Comparison of ENCODE assay signal across 18 cellular contexts in genomic region chr4:19659131-19659530, GRCh38.
DNase-seq lines count a peak whose midpoint lies in the region; ATAC-seq and TF ChIP-seq lines count a peak whose summit lies in the region.
"Had no signal": no experiment of that assay in that cellular context is flagged by ENCODE, and none has a peak within 500 bp of the region (broad histone marks: within the 10 kb centered on the region; RNA-seq: fewer than 3 reads in every experiment).

No MANE protein-coding gene starts in this region.

- 81% methylated on average over 5 of the region's 5 CpGs for WGBS in smooth muscle cell (ENCODE audit: low lambda C conversion rate)

- peak overlapping the region; percentile 38 for H2AFZ ChIP-seq in smooth muscle cell (ENCODE audit: low read depth)
- H2AFZ ChIP-seq: GM23248 had no signal

- no peaks in the 10 kb centered on the region for H3F3A ChIP-seq in smooth muscle cell (ENCODE audit: low read depth)

- no peaks in the 10 kb centered on the region for H3K79me2 ChIP-seq in smooth muscle cell (ENCODE audit: low read depth)

- no peak overlapping the region for H3K4me2 ChIP-seq in smooth muscle cell

- no peaks in the 10 kb centered on the region for H3K27me3 ChIP-seq in smooth muscle cell (ENCODE audit: low read depth)
- H3K27me3 ChIP-seq: BE2C had no signal

- H4K20me1 ChIP-seq in smooth muscle cell (ENCODE audit: low read depth): no peaks in the 10 kb centered on the region

- no peak for ATAC-seq in sciatic nerve
- ATAC-seq in HG03097 (IDR thresholded peaks at IDR 0.05; ENCODE audit: low FRiP score, unreplicated experiment): no peak
- ATAC-seq: HepG2 had no signal

- CTCF ChIA-PET in HEK293 (lab: Yijun Ruan, JAX): interaction anchor here (0.6 to 0.7 kb wide), 2 partner anchors 59 to 77 kb away, joined by 3 read pairs; no protein-coding TSS in a partner anchor

- intact Hi-C loops in sciatic nerve (cut with DNase I): no loop called here

- peak; percentile 27 for DNase-seq in epithelial cell of proximal tubule (ENCODE audit: low read depth)
- DNase-seq in kidney tubule cell (ENCODE audit: low spot score): peak; percentile 85
- no peak for DNase-seq in smooth muscle cell (lab: John Stamatoyannopoulos, UW; ENCODE audit: unreplicated experiment)
- DNase-seq in pons (ENCODE audit: low spot score): no peak
- no peak for DNase-seq in sciatic nerve (ENCODE audit: low spot score)
- DNase-seq: BE2C; C1 segment of cervical spinal cord; CD4-positive, CD25-positive, alpha-beta regulatory T cell; CD8-positive, alpha-beta memory T cell; COR-L47; DMS79 treated with DMSO at 0.1 percent for 48 hours; GF-D8; GM23248; KBM-7 had no signal

- H3K9me3 ChIP-seq in HEK293 (ENCODE audit: control insufficient read depth, insufficient read depth, low read depth, low read length): no peaks in the 10 kb centered on the region
- H3K9me3 ChIP-seq in smooth muscle cell (replicated peaks; ENCODE audit: low read depth): no peaks in the 10 kb centered on the region
- H3K9me3 ChIP-seq: BE2C, HAP-1 had no signal

- TF ChIP-seq CTCF in HEK293 (tag by site-specific recombination; IDR thresholded peaks at IDR 0.05) (no peak), epithelial cell of proximal tubule (conservative IDR thresholded peaks at IDR 0.05; ENCODE audit: low read depth, low read length) (no peak), smooth muscle cell (IDR thresholded peaks at IDR 0.05; ENCODE audit: borderline replicate concordance, insufficient read depth, poor library complexity, severe bottlenecking) (no peak)

- H3K27ac ChIP-seq in HEK293 (ENCODE audit: extremely low read depth, low read depth, low read length) (no peak overlapping the region), smooth muscle cell (ENCODE audit: low read depth) (no peak overlapping the region)
- H3K27ac ChIP-seq: GM23248 had no signal

- H3K36me3 ChIP-seq in HEK293 (ENCODE audit: control insufficient read depth in 2 of 2, insufficient read depth in 1 of 2, low read length in 2 of 2) (no peaks in the 10 kb centered on the region), smooth muscle cell (ENCODE audit: low read depth) (no peaks in the 10 kb centered on the region)
- H3K36me3 ChIP-seq: BE2C, HAP-1 had no signal

- POLR2A ChIA-PET in HEK293 (lab: Yijun Ruan, JAX): no interaction called here

- H3K4me3 ChIP-seq in HEK293 (ENCODE audit: low read depth, low read length) (no peak overlapping the region), epithelial cell of proximal tubule (ENCODE audit: low read depth, low read length) (no peak overlapping the region), smooth muscle cell (no peak overlapping the region)
- H3K4me3 ChIP-seq: GM23248, HAP-1 had no signal

- no peak overlapping the region for H3K9ac ChIP-seq in smooth muscle cell (ENCODE audit: low read depth)
- H3K9ac ChIP-seq: GM23248 had no signal

- H3K4me1 ChIP-seq in HEK293 (ENCODE audit: control insufficient read depth, insufficient read depth, low read length): no peaks in the 10 kb centered on the region
- H3K4me1 ChIP-seq in smooth muscle cell (ENCODE audit: low read depth): peaks cover 3% of the 10 kb centered on the region
- H3K4me1 ChIP-seq: BE2C, HAP-1 had no signal

TF ChIP-seq in HEK293, 187 proteins besides CTCF, POLR2A, EP300 and RAD21:
- no peak for TF ChIP-seq ZNF366 (tag by site-specific recombination; conservative IDR thresholded peaks at IDR 0.05)
- no peak for TF ChIP-seq ZNF48 (tag by site-specific recombination; IDR thresholded peaks at IDR 0.05)
- 0 out of 2 replicates have a peak, but pooled peaks have one; percentile 19 for TF ChIP-seq ZNF133 (tag by site-specific recombination; IDR thresholded peaks at IDR 0.05)
- no peak for TF ChIP-seq ZNF791 (tag by site-specific recombination; IDR thresholded peaks at IDR 0.05)
- TF ChIP-seq ZNF488 (tag by site-specific recombination; IDR thresholded peaks at IDR 0.05): no peak
- no peak for TF ChIP-seq ZNF670 (tag by site-specific recombination; IDR thresholded peaks at IDR 0.05; ENCODE audit: low read depth)

Comparison
In these comparisons a context has a peak if more than half of its experiments do, and no peak if none do; other contexts are left out.
1. DNase-seq: peak in epithelial cell of proximal tubule (single experiment) and kidney tubule cell (single experiment); none in smooth muscle cell (single experiment), pons (single experiment) and sciatic nerve (single experiment).